ENCODE assay signal across 18 cellular contexts in the genomic region with DNA sequence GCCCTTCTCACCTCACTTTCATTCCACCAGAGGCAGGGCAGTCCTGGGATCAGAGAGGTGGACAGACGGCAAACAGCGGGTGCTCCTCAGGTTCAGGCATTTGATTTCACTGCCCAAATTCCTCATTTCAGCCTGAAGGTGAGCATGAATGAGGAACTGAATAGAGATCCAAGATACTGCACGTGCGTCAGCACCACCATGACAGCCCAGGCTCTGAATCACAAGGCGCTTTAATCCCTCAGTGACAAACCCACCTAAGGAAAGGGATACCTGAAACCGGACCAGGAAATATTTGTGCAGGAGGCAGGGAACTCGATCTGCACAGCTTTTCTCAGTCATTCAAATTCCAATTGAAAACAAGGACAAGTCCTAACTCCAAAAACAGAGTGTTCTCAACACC.
"Had no signal": no experiment of that assay in that cellular context is flagged by ENCODE, and none has a peak within 500 bp of the region (broad histone marks: within the 10 kb centered on the region; RNA-seq: fewer than 3 reads in every experiment).

No MANE protein-coding gene starts in this region.

- H3K36me3 ChIP-seq: heart left ventricle, right atrium auricular region had no signal

- H3K27me3 ChIP-seq: heart left ventricle, right atrium auricular region had no signal

- H3K4me3 ChIP-seq: coronary artery, heart left ventricle, mucosa of descending colon, right atrium auricular region had no signal

- H3K4me1 Mint-ChIP-seq: endodermal cell; naive thymus-derived CD8-positive, alpha-beta T cell had no signal

- H3K36me3 Mint-ChIP-seq: naive thymus-derived CD8-positive, alpha-beta T cell; type B pancreatic cell had no signal

- H3K4me1 ChIP-seq: heart left ventricle, right atrium auricular region had no signal

- H3K4me3 Mint-ChIP-seq: endodermal cell; naive thymus-derived CD8-positive, alpha-beta T cell; neural crest cell; type B pancreatic cell had no signal

- DNase-seq: effector CD4-positive, alpha-beta T cell; endodermal cell; foreskin melanocyte; heart left ventricle; hippocampal formation; kidney glomerular epithelial cell; mammary epithelial cell; mucosa of descending colon; naive thymus-derived CD8-positive, alpha-beta T cell; posterior cingulate gyrus; small intestine; stimulated activated CD4-positive, alpha-beta T cell treated with anti-CD3 and anti-CD28 coated beads, Interleukin-12 subunit alpha, Interleukin-12 subunit beta, amount 100 ng/mL, for 4 hours; stimulated activated naive CD4-positive, alpha-beta T cell had no signal

- H3K27ac Mint-ChIP-seq: endodermal cell; naive thymus-derived CD8-positive, alpha-beta T cell; type B pancreatic cell had no signal

- H3K27ac ChIP-seq: coronary artery, heart left ventricle, right atrium auricular region had no signal

- ATAC-seq: heart left ventricle; left lobe of liver; mucosa of descending colon; naive thymus-derived CD8-positive, alpha-beta T cell had no signal

- H3K9me3 Mint-ChIP-seq: endodermal cell; naive thymus-derived CD8-positive, alpha-beta T cell; neural crest cell had no signal

- H3K27me3 Mint-ChIP-seq: type B pancreatic cell had no signal

- H3K9me3 ChIP-seq: heart left ventricle, mucosa of descending colon, right atrium auricular region had no signal
